17 cellular contexts compared by ENCODE assay signal in the genomic region with DNA sequence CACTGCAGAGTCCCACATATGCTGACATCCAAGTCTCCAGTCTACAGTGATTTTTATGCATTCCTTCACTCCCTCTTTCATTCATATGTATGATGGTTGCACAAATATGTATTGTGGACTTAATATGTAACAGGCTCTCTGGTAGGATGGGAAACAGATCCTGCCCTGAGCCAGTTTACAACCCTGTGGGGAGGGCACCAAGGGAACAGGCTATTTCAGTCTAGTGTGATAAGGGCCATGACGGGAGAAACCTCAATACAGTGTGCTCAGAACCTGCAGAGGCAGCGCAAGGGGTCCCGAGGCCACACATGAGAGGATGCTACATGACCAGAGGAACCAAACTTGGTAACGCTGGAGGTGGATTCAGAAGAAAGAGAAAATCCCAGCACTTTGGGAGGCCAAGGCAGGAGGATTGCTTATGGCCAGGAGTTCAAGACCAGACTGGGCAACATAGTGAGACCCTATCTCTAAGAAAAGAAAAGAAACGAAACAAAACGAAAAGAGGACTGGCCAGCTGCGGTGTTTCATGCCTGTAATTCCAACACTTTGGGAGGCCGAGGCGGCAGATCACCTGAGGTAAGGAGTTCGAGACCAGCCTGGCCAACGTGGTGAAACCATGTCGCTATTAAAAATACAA.
"Had no signal": no experiment of that assay in that cellular context is flagged by ENCODE, and none has a peak within 500 bp of the region (broad histone marks: within the 10 kb centered on the region; RNA-seq: fewer than 3 reads in every experiment).

No MANE protein-coding gene starts in this region.

- H3K36me3 Mint-ChIP-seq: memory B cell; natural killer cell; stimulated activated naive B cell treated with anti-CD40 and anti-IgM and Interleukin-4, amounts not matched to agents 10 μg/mL and 1 μg/mL and 100 μg/mL, for 72 hours had no signal

- H3K4me3 ChIP-seq: dorsolateral prefrontal cortex, left lung, lung, pancreas, thoracic aorta, tibial nerve, upper lobe of left lung had no signal

- H3K4me3 Mint-ChIP-seq: memory B cell; natural killer cell; stimulated activated naive B cell treated with anti-CD40 and anti-IgM and Interleukin-4, amounts not matched to agents 10 μg/mL and 1 μg/mL and 100 μg/mL, for 72 hours; stimulated activated naive CD8-positive, alpha-beta T cell treated with anti-CD3 and anti-CD28 coated beads, Interleukin-15, Interleukin-2, amounts not matched to agents 100 ng/mL and 50 ng/mL, for 24 hours had no signal

- H3K4me1 Mint-ChIP-seq: natural killer cell had no signal

- H3K27me3 ChIP-seq: left lung, neutrophil, pancreas, tibial nerve, upper lobe of left lung had no signal

- H3K27me3 Mint-ChIP-seq: stimulated activated naive B cell treated with anti-CD40 and anti-IgM and Interleukin-4, amounts not matched to agents 10 μg/mL and 1 μg/mL and 100 μg/mL, for 72 hours; stimulated activated naive CD8-positive, alpha-beta T cell treated with anti-CD3 and anti-CD28 coated beads, Interleukin-15, Interleukin-2, amounts not matched to agents 100 ng/mL and 50 ng/mL, for 24 hours had no signal

- H3K36me3 ChIP-seq: left lung, neutrophil, pancreas, thoracic aorta, tibial nerve, upper lobe of left lung had no signal

- ATAC-seq: left lung; natural killer cell; pancreas; stimulated activated naive B cell treated with anti-CD40 and anti-IgM and Interleukin-4, amounts not matched to agents 10 μg/mL and 1 μg/mL and 100 μg/mL, for 72 hours had no signal

- H3K27ac Mint-ChIP-seq: memory B cell; natural killer cell; stimulated activated naive B cell treated with anti-CD40 and anti-IgM and Interleukin-4, amounts not matched to agents 10 μg/mL and 1 μg/mL and 100 μg/mL, for 72 hours; stimulated activated naive CD8-positive, alpha-beta T cell treated with anti-CD3 and anti-CD28 coated beads, Interleukin-15, Interleukin-2, amounts not matched to agents 100 ng/mL and 50 ng/mL, for 24 hours had no signal

- H3K27ac ChIP-seq: dorsolateral prefrontal cortex, left lung, neutrophil, pancreas, thoracic aorta, upper lobe of left lung had no signal

- DNase-seq: dorsolateral prefrontal cortex; effector CD4-positive, alpha-beta T cell; left lung; natural killer cell; pancreas; retina; small intestine; stimulated activated CD4-positive, alpha-beta T cell treated with anti-CD3 and anti-CD28 coated beads, Interleukin-15, amount 100 ng/mL, for 24 hours; stimulated activated CD4-positive, alpha-beta T cell treated with anti-CD3 and anti-CD28 coated beads, Interleukin-2, amount 100 ng/mL, for 48 hours; stimulated activated naive B cell treated with anti-CD40 and anti-IgM and Interleukin-4, amounts not matched to agents 10 μg/mL and 1 μg/mL and 100 μg/mL, for 72 hours; upper lobe of left lung had no signal

- H3K4me1 ChIP-seq: left lung, pancreas, tibial nerve, upper lobe of left lung had no signal

- H3K9me3 ChIP-seq: left lung, neutrophil, pancreas, thoracic aorta, tibial nerve, upper lobe of left lung had no signal

- H3K9me3 Mint-ChIP-seq: memory B cell; natural killer cell; stimulated activated naive B cell treated with anti-CD40 and anti-IgM and Interleukin-4, amounts not matched to agents 10 μg/mL and 1 μg/mL and 100 μg/mL, for 72 hours; stimulated activated naive CD8-positive, alpha-beta T cell treated with anti-CD3 and anti-CD28 coated beads, Interleukin-15, Interleukin-2, amounts not matched to agents 100 ng/mL and 50 ng/mL, for 24 hours had no signal
